ENCODE assay signal across 11 cellular contexts in the genomic region with DNA sequence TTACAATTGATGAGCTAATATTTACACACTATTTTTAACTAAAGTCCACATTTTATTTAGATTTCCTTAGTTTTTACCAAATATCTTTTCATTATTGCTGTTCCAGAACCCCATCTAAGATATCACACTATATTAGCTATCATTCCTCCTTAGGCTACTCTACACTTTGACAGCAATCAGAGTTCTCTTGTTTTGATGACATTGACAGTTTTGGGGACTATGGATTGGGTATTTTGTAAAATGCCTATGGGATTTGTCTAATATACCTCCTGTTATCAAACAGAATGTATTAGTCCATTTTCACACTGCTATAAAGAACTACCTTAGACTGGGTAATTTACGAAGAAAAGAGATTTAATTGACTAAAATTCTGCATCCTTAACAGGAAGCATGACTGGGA.
"Had no signal": no experiment of that assay in that cellular context is flagged by ENCODE, and none has a peak within 500 bp of the region (broad histone marks: within the 10 kb centered on the region; RNA-seq: fewer than 3 reads in every experiment).

No MANE protein-coding gene starts in this region.

- H3K27ac ChIP-seq: GM23248 had no signal

- ATAC-seq: GM23338, HCT116 had no signal

- H3K9me3 ChIP-seq: HAP-1 had no signal

- H2AFZ ChIP-seq: GM23248, GM23338 had no signal

- H3K36me3 ChIP-seq: HAP-1 had no signal

- H3K4me1 ChIP-seq: HAP-1 had no signal

- H3K9ac ChIP-seq: GM23248 had no signal

- FAIRE-seq: H1, H54 had no signal

- H3K4me3 ChIP-seq: GM23248, GM23338, HAP-1 had no signal

- DNase-seq: GM23248, GOT3, H7, H9, HCEC 1CT, HFFc6 had no signal

- H3K4me2 ChIP-seq: GM23338 had no signal
